1 cellular context compared by ENCODE assay signal in the genomic region with DNA sequence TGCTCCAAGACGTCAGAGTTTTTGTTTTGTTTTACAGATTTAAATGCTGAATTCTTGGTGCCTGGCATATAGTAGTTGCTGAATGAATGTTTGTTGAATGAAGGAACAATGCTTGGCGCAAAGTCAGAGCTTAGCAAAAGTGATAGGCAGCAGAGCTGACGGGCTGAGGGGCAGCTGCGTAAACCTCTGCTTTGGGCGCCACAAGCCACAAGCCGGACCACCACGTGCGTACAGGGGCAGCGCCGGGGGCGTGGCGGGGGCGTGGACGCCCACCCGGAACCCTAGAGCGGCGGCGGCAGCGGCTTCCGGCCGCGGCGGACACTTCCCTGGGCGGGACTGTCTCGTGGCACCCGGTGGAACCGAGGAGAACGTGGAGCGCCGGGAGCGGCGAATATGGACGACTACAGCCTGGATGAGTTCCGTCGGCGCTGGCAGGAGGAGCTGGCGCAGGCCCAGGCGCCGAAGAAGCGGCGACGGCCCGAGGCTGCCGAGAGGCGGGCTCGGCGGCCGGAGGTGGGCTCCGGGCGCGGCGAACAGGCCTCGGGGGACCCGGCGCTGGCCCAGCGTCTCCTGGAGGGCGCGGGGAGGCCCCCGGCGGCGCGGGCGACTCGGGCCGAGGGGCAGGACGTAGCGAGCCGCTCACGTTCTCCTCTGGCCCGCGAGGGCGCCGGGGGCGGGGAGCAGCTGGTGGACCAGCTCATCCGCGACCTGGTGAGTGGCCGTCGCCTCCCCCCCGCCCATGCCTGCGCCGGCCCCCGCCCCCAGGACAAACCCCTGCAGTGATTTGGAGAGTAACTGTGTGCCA.
TF ChIP-seq lines count a peak whose summit lies in the region.

Gene FBXW8, plus strand, starts transcription at position 306 of the 805 bp plus-strand sequence. Its CDS starts 88 bp downstream, at position 394.

TF ChIP-seq in HEK293, 187 proteins besides CTCF, POLR2A, EP300 and RAD21 (continued from another document and continues in another):
- TF ChIP-seq, protein P1, sequence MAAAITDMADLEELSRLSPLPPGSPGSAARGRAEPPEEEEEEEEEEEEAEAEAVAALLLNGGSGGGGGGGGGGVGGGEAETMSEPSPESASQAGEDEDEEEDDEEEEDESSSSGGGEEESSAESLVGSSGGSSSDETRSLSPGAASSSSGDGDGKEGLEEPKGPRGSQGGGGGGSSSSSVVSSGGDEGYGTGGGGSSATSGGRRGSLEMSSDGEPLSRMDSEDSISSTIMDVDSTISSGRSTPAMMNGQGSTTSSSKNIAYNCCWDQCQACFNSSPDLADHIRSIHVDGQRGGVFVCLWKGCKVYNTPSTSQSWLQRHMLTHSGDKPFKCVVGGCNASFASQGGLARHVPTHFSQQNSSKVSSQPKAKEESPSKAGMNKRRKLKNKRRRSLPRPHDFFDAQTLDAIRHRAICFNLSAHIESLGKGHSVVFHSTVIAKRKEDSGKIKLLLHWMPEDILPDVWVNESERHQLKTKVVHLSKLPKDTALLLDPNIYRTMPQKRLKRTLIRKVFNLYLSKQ (tag by site-specific recombination; IDR thresholded peaks at IDR 0.05; ENCODE audit: borderline replicate concordance), result no peak
- TF ChIP-seq YY1 (tag by site-specific recombination; IDR thresholded peaks at IDR 0.05), result peak; percentile 65; the same call in 1 of the 2 replicates
- TF ChIP-seq, protein P2, sequence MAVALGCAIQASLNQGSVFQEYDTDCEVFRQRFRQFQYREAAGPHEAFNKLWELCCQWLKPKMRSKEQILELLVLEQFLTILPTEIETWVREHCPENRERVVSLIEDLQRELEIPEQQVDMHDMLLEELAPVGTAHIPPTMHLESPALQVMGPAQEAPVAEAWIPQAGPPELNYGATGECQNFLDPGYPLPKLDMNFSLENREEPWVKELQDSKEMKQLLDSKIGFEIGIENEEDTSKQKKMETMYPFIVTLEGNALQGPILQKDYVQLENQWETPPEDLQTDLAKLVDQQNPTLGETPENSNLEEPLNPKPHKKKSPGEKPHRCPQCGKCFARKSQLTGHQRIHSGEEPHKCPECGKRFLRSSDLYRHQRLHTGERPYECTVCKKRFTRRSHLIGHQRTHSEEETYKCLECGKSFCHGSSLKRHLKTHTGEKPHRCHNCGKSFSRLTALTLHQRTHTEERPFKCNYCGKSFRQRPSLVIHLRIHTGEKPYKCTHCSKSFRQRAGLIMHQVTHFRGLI (tag by site-specific recombination; IDR thresholded peaks at IDR 0.05), result no peak
- TF ChIP-seq ZNF169 (tag by site-specific recombination; IDR thresholded peaks at IDR 0.05), result no peak
- TF ChIP-seq ZNF174 (tag by site-specific recombination; IDR thresholded peaks at IDR 0.05), result no peak
- no peak for TF ChIP-seq FEZF1 (tag by site-specific recombination; IDR thresholded peaks at IDR 0.05)
- TF ChIP-seq ZNF561 (tag by site-specific recombination; IDR thresholded peaks at IDR 0.05; ENCODE audit: borderline replicate concordance), result peak; percentile 82; the same call in 1 of the 2 replicates
- no peak for TF ChIP-seq ZNF623 (tag by site-specific recombination; IDR thresholded peaks at IDR 0.05)
- no peak for TF ChIP-seq ZNF239 (tag by site-specific recombination; IDR thresholded peaks at IDR 0.05)
- TF ChIP-seq PRDM1 (tag by site-specific recombination; IDR thresholded peaks at IDR 0.05), result no peak
- peak; percentile 57; the same call in 1 of the 2 replicates for TF ChIP-seq TRIM28 (IDR thresholded peaks at IDR 0.05; ENCODE audit: borderline replicate concordance, low read length)
- no peak for TF ChIP-seq INSM2 (tag by site-specific recombination; IDR thresholded peaks at IDR 0.05)
- TF ChIP-seq ZNF664 (tag by site-specific recombination; IDR thresholded peaks at IDR 0.05), result peak; percentile 99
- TF ChIP-seq, protein P3, sequence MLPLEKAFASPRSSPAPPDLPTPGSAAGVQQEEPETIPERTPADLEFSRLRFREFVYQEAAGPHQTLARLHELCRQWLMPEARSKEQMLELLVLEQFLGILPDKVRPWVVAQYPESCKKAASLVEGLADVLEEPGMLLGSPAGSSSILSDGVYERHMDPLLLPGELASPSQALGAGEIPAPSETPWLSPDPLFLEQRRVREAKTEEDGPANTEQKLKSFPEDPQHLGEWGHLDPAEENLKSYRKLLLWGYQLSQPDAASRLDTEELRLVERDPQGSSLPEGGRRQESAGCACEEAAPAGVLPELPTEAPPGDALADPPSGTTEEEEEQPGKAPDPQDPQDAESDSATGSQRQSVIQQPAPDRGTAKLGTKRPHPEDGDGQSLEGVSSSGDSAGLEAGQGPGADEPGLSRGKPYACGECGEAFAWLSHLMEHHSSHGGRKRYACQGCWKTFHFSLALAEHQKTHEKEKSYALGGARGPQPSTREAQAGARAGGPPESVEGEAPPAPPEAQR (tag by site-specific recombination; IDR thresholded peaks at IDR 0.05), result no peak
- peak; percentile 69 for TF ChIP-seq ZNF692 (tag by site-specific recombination; IDR thresholded peaks at IDR 0.05)
- no peak for TF ChIP-seq HOXD13 (CRISPR knock-in tag; IDR thresholded peaks at IDR 0.05; ENCODE audit: borderline replicate concordance)
- TF ChIP-seq, protein P4, sequence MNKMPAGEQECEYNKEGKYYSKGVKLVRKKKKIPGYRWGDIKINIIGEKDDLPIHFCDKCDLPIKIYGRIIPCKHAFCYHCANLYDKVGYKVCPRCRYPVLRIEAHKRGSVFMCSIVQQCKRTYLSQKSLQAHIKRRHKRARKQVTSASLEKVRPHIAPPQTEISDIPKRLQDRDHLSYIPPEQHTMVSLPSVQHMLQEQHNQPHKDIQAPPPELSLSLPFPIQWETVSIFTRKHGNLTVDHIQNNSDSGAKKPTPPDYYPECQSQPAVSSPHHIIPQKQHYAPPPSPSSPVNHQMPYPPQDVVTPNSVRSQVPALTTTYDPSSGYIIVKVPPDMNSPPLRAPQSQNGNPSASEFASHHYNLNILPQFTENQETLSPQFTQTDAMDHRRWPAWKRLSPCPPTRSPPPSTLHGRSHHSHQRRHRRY (tag by site-specific recombination; IDR thresholded peaks at IDR 0.05), result no peak
- TF ChIP-seq, protein P5, sequence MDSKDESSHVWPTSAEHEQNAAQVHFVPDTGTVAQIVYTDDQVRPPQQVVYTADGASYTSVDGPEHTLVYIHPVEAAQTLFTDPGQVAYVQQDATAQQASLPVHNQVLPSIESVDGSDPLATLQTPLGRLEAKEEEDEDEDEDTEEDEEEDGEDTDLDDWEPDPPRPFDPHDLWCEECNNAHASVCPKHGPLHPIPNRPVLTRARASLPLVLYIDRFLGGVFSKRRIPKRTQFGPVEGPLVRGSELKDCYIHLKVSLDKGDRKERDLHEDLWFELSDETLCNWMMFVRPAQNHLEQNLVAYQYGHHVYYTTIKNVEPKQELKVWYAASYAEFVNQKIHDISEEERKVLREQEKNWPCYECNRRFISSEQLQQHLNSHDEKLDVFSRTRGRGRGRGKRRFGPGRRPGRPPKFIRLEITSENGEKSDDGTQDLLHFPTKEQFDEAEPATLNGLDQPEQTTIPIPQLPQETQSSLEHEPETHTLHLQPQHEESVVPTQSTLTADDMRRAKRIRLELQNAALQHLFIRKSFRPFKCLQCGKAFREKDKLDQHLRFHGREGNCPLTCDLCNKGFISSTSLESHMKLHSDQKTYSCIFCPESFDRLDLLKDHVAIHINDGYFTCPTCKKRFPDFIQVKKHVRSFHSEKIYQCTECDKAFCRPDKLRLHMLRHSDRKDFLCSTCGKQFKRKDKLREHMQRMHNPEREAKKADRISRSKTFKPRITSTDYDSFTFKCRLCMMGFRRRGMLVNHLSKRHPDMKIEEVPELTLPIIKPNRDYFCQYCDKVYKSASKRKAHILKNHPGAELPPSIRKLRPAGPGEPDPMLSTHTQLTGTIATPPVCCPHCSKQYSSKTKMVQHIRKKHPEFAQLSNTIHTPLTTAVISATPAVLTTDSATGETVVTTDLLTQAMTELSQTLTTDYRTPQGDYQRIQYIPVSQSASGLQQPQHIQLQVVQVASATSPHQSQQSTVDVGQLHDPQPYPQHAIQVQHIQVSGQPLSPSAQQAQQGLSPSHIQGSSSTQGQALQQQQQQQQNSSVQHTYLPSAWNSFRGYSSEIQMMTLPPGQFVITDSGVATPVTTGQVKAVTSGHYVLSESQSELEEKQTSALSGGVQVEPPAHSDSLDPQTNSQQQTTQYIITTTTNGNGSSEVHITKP (tag by site-specific recombination; IDR thresholded peaks at IDR 0.05), result no peak
- TF ChIP-seq ZNF155 (tag by site-specific recombination; IDR thresholded peaks at IDR 0.05), result no peak
- no peak for TF ChIP-seq ZNF302 (tag by site-specific recombination; IDR thresholded peaks at IDR 0.05; ENCODE audit: low read depth)
- 0 out of 2 replicates have a peak, but pooled peaks have one; percentile 4 for TF ChIP-seq ZNF280D (tag by site-specific recombination; IDR thresholded peaks at IDR 0.05)
- TF ChIP-seq, protein P6, sequence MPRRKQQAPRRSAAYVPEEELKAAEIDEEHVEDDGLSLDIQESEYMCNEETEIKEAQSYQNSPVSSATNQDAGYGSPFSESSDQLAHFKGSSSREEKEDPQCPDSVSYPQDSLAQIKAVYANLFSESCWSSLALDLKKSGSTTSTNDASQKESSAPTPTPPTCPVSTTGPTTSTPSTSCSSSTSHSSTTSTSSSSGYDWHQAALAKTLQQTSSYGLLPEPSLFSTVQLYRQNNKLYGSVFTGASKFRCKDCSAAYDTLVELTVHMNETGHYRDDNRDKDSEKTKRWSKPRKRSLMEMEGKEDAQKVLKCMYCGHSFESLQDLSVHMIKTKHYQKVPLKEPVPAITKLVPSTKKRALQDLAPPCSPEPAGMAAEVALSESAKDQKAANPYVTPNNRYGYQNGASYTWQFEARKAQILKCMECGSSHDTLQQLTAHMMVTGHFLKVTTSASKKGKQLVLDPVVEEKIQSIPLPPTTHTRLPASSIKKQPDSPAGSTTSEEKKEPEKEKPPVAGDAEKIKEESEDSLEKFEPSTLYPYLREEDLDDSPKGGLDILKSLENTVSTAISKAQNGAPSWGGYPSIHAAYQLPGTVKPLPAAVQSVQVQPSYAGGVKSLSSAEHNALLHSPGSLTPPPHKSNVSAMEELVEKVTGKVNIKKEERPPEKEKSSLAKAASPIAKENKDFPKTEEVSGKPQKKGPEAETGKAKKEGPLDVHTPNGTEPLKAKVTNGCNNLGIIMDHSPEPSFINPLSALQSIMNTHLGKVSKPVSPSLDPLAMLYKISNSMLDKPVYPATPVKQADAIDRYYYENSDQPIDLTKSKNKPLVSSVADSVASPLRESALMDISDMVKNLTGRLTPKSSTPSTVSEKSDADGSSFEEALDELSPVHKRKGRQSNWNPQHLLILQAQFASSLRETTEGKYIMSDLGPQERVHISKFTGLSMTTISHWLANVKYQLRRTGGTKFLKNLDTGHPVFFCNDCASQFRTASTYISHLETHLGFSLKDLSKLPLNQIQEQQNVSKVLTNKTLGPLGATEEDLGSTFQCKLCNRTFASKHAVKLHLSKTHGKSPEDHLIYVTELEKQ (tag by site-specific recombination; IDR thresholded peaks at IDR 0.05; ENCODE audit: borderline replicate concordance), result no peak
- TF ChIP-seq ZFP69B (tag by site-specific recombination; IDR thresholded peaks at IDR 0.05), result no peak
- no peak for TF ChIP-seq ZNF202 (tag by site-specific recombination; IDR thresholded peaks at IDR 0.05; ENCODE audit: borderline replicate concordance)
- TF ChIP-seq ZBTB8A (tag by site-specific recombination; IDR thresholded peaks at IDR 0.05), result peak; percentile 82
- TF ChIP-seq GLI4 (tag by site-specific recombination; IDR thresholded peaks at IDR 0.05), result no peak
- no peak for TF ChIP-seq ZNF549 (tag by site-specific recombination; IDR thresholded peaks at IDR 0.05)
- TF ChIP-seq ZNF626 (tag by site-specific recombination; IDR thresholded peaks at IDR 0.05), result 0 out of 2 replicates have a peak, but pooled peaks have one; percentile 14
- peak; percentile 48; the same call in 1 of the 2 replicates for TF ChIP-seq PBX3 (CRISPR knock-in tag; IDR thresholded peaks at IDR 0.05)
- no peak for TF ChIP-seq ZFP37 (tag by site-specific recombination; IDR thresholded peaks at IDR 0.05)
